In the genomic region with DNA sequence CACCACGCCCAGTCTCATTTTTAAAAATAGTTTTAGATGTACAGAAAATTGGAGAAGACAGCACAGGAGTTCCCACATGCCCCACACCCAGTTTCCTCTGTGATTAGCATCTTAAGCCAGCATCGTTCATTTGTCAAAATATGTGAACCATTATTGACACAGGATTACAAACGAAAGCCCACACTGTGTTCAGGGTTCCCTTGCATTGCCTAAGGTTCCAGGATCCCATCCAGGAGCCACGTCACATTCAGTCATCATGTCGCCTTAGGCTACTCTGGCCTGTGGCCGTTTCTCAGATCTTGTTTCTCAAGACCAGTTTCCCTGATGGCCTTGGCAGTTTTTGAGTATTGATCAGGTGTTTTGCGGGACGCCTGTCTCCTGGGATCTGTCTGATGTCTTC, we compare ENCODE assay signal across 1 cellular context.
TF ChIP-seq lines count a peak whose summit lies in the region.

No MANE protein-coding gene starts in this region.

TF ChIP-seq in GM23338, 12 proteins besides CTCF, POLR2A, EP300 and RAD21 (continued from another document):
- TF ChIP-seq, protein P1, sequence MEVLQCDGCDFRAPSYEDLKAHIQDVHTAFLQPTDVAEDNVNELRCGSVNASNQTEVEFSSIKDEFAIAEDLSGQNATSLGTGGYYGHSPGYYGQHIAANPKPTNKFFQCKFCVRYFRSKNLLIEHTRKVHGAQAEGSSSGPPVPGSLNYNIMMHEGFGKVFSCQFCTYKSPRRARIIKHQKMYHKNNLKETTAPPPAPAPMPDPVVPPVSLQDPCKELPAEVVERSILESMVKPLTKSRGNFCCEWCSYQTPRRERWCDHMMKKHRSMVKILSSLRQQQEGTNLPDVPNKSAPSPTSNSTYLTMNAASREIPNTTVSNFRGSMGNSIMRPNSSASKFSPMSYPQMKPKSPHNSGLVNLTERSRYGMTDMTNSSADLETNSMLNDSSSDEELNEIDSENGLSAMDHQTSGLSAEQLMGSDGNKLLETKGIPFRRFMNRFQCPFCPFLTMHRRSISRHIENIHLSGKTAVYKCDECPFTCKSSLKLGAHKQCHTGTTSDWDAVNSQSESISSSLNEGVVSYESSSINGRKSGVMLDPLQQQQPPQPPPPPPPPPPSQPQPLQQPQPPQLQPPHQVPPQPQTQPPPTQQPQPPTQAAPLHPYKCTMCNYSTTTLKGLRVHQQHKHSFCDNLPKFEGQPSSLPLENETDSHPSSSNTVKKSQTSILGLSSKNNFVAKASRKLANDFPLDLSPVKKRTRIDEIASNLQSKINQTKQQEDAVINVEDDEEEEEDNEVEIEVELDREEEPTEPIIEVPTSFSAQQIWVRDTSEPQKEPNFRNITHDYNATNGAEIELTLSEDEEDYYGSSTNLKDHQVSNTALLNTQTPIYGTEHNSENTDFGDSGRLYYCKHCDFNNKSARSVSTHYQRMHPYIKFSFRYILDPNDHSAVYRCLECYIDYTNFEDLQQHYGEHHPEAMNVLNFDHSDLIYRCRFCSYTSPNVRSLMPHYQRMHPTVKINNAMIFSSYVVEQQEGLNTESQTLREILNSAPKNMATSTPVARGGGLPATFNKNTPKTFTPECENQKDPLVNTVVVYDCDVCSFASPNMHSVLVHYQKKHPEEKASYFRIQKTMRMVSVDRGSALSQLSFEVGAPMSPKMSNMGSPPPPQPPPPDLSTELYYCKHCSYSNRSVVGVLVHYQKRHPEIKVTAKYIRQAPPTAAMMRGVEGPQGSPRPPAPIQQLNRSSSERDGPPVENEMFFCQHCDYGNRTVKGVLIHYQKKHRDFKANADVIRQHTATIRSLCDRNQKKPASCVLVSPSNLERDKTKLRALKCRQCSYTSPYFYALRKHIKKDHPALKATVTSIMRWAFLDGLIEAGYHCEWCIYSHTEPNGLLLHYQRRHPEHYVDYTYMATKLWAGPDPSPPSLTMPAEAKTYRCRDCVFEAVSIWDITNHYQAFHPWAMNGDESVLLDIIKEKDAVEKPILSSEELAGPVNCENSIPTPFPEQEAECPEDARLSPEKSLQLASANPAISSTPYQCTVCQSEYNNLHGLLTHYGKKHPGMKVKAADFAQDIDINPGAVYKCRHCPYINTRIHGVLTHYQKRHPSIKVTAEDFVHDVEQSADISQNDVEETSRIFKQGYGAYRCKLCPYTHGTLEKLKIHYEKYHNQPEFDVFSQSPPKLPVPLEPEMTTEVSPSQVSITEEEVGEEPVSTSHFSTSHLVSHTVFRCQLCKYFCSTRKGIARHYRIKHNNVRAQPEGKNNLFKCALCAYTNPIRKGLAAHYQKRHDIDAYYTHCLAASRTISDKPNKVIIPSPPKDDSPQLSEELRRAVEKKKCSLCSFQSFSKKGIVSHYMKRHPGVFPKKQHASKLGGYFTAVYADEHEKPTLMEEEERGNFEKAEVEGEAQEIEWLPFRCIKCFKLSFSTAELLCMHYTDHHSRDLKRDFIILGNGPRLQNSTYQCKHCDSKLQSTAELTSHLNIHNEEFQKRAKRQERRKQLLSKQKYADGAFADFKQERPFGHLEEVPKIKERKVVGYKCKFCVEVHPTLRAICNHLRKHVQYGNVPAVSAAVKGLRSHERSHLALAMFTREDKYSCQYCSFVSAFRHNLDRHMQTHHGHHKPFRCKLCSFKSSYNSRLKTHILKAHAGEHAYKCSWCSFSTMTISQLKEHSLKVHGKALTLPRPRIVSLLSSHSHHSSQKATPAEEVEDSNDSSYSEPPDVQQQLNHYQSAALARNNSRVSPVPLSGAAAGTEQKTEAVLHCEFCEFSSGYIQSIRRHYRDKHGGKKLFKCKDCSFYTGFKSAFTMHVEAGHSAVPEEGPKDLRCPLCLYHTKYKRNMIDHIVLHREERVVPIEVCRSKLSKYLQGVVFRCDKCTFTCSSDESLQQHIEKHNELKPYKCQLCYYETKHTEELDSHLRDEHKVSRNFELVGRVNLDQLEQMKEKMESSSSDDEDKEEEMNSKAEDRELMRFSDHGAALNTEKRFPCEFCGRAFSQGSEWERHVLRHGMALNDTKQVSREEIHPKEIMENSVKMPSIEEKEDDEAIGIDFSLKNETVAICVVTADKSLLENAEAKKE (CRISPR knock-in tag; IDR thresholded peaks at IDR 0.05): no peak
